In the genomic region with DNA sequence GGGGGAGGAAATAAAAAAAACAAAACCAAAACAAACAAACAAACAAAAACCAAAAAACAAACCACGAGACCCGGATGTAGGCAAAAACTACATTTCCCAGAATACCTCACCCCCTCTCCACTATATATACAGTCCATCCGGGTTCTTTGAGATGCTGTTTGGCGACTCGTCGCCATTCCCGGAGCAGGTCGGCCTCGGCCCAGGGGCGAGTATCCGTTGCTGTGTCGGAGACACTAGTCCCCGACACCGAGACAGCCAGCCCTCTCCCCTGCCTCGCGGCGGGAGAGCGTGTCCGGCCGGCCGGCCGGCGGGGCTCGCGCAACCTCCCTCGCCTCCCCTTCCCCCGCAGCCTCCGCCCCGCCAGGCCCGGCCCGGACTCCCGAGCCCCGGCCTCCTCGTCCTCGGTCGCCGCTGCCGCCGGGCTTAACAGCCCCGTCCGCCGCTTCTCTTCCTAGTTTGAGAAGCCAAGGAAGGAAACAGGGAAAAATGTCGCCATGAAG, we compare ENCODE assay signal across 8 cellular contexts. TPM values are rescaled to one million over a fixed set of nuclear protein-coding genes. Genes with fewer than 3 reads are reported as not detected.
DNase-seq lines count a peak whose midpoint lies in the region; ATAC-seq and TF ChIP-seq lines count a peak whose summit lies in the region.

TSS of gene RNF10 (plus strand) at position 154 of the 500 bp plus-strand sequence. CDS start 456 bp downstream, outside the sequence.

- peaks cover 9% of the 10 kb centered on the region for H3K79me1 ChIP-seq in trophoblast cell (ENCODE audit: low read length)

- H3K4me3 ChIP-seq in heart right ventricle (peak within 1 kb of the TSS; percentile 50 to 98 (median 92)), trophoblast cell (ENCODE audit: low read depth, low read length) (peak within 1 kb of the TSS; percentile 99)

- peaks cover 0 to 20% (median 0%) of the 10 kb centered on the region in 9 donors for H3K36me3 ChIP-seq in heart right ventricle
- peaks cover 2 to 5% of the 10 kb centered on the region in 2 experiments for H3K36me3 ChIP-seq in trophoblast cell (ENCODE audit: control insufficient read depth in 1 of 2, insufficient read depth in 2 of 2, low read length in 2 of 2)

- peak within 1 kb of the TSS; percentile 82 for H4K8ac ChIP-seq in trophoblast cell (ENCODE audit: low read depth, low read length)

- ATAC-seq in HG02678 (IDR thresholded peaks at IDR 0.05; ENCODE audit: unreplicated experiment) (peak; percentile 68), heart right ventricle (peak; percentile 64 to 85 (median 79))

- H3K27me3 Mint-ChIP-seq in T-helper 1 cell treated with Interleukin-12 subunit alpha and Interleukin-12 subunit beta and Interleukin-4 antibody, amounts not matched to agents 30 μg/mL and 1 μg/mL, for 36 hours (ENCODE audit: low read depth): no peaks in the 10 kb centered on the region
- H3K27me3 Mint-ChIP-seq in type B pancreatic cell: no peaks in the 10 kb centered on the region

- CTCF ChIA-PET in GM10248 (lab: Yijun Ruan, JAX): no interaction called here

- H3K36me3 Mint-ChIP-seq in T-helper 1 cell treated with Interleukin-12 subunit alpha and Interleukin-12 subunit beta and Interleukin-4 antibody, amounts not matched to agents 30 μg/mL and 1 μg/mL, for 36 hours (ENCODE audit: low read depth): peaks cover 20% of the 10 kb centered on the region
- peaks cover 6% of the 10 kb centered on the region for H3K36me3 Mint-ChIP-seq in type B pancreatic cell

- H3K4me1 ChIP-seq in heart right ventricle: peaks cover 11 to 56% (median 46%) of the 10 kb centered on the region in 9 donors
- peaks cover 6% of the 10 kb centered on the region in 2 experiments for H3K4me1 ChIP-seq in trophoblast cell (ENCODE audit: control insufficient read depth in 1 of 2, insufficient read depth in 2 of 2, low read length in 2 of 2)

- H3K18ac ChIP-seq in trophoblast cell (ENCODE audit: low read length): peak within 1 kb of the TSS; percentile 86

- peak within 1 kb of the TSS; percentile 89 for H2AFZ ChIP-seq in trophoblast cell (ENCODE audit: insufficient read depth, low read length, poor library complexity)

- H2BK5ac ChIP-seq in trophoblast cell (ENCODE audit: low read depth, low read length, poor library complexity): peak within 1 kb of the TSS; percentile 72

- no peak within 1 kb of the TSS for H3K23ac ChIP-seq in trophoblast cell (ENCODE audit: low read length)

- H3K27me3 ChIP-seq in heart right ventricle: no peaks in the 10 kb centered on the region
- H3K27me3 ChIP-seq in trophoblast cell (ENCODE audit: insufficient read depth, low read length): no peaks in the 10 kb centered on the region

- TF ChIP-seq CTCF in GM10248 (IDR thresholded peaks at IDR 0.05; ENCODE audit: control extremely low read depth, extremely low read depth, low read depth, missing control alignments): no peak
- no peak for TF ChIP-seq CTCF in heart right ventricle (IDR thresholded peaks at IDR 0.05)
- no peak for TF ChIP-seq CTCF in type B pancreatic cell (conservative IDR thresholded peaks at IDR 0.05)

- H3K4me3 Mint-ChIP-seq in T-helper 1 cell treated with Interleukin-12 subunit alpha and Interleukin-12 subunit beta and Interleukin-4 antibody, amounts not matched to agents 30 μg/mL and 1 μg/mL, for 36 hours: peak within 1 kb of the TSS; percentile 87
- H3K4me3 Mint-ChIP-seq in type B pancreatic cell: peak within 1 kb of the TSS; percentile 94

- intact Hi-C loops in heart right ventricle (cut with DNase I): no loop called here

- peak within 1 kb of the TSS; percentile 83 for H3K14ac ChIP-seq in trophoblast cell (ENCODE audit: low read length)

- H2AK5ac ChIP-seq in trophoblast cell (ENCODE audit: low read length): peak within 1 kb of the TSS; percentile 58

- 0 to 1% methylated on average over 37 to 43 of the region's 43 CpGs for WGBS in heart right ventricle, 2 donors
- no CpG with 5 or more reads among the region's 43 CpGs for WGBS in trophoblast cell (ENCODE audit: extremely low coverage, insufficient coverage, insufficient read length)

- peak within 1 kb of the TSS; percentile 89 for H3K4ac ChIP-seq in trophoblast cell (ENCODE audit: low read depth, low read length)

- H2BK12ac ChIP-seq in trophoblast cell (ENCODE audit: low read length): peak within 1 kb of the TSS; percentile 50

- H3K9ac ChIP-seq in trophoblast cell (ENCODE audit: low read length): peak within 1 kb of the TSS; percentile 99

- no peaks in the 10 kb centered on the region for H3K9me3 Mint-ChIP-seq in T-helper 1 cell treated with Interleukin-12 subunit alpha and Interleukin-12 subunit beta and Interleukin-4 antibody, amounts not matched to agents 30 μg/mL and 1 μg/mL, for 36 hours
- H3K9me3 Mint-ChIP-seq in type B pancreatic cell: no peaks in the 10 kb centered on the region

- H3K4me1 Mint-ChIP-seq in T-helper 1 cell treated with Interleukin-12 subunit alpha and Interleukin-12 subunit beta and Interleukin-4 antibody, amounts not matched to agents 30 μg/mL and 1 μg/mL, for 36 hours (ENCODE audit: low read depth): peaks cover 52% of the 10 kb centered on the region
- H3K4me1 Mint-ChIP-seq in type B pancreatic cell (ENCODE audit: unreplicated experiment): peaks cover 41% of the 10 kb centered on the region

- peak within 1 kb of the TSS; percentile 92 for H3K27ac Mint-ChIP-seq in T-helper 1 cell treated with Interleukin-12 subunit alpha and Interleukin-12 subunit beta and Interleukin-4 antibody, amounts not matched to agents 30 μg/mL and 1 μg/mL, for 36 hours
- peak within 1 kb of the TSS; percentile 92 for H3K27ac Mint-ChIP-seq in type B pancreatic cell

- peak within 1 kb of the TSS; percentile 75 for H4K12ac ChIP-seq in trophoblast cell (ENCODE audit: low read depth, low read length)

- peak within 1 kb of the TSS; percentile 61 for H3K4me2 ChIP-seq in trophoblast cell (ENCODE audit: low read length)

- H3K79me2 ChIP-seq in trophoblast cell (ENCODE audit: control insufficient read depth, insufficient read depth, low read length, poor library complexity): peaks cover 20% of the 10 kb centered on the region

- POLR2A ChIA-PET in GM10248 (lab: Yijun Ruan, JAX): interaction anchor here (0.7 kb wide), 1 partner anchor 16 kb away, joined by 3 read pairs; no protein-coding TSS in a partner anchor

- H2BK120ac ChIP-seq in trophoblast cell (ENCODE audit: insufficient read depth, low read length, poor library complexity): peak within 1 kb of the TSS; percentile 67

- H3K9me3 ChIP-seq in heart right ventricle: no peaks in the 10 kb centered on the region
- no peaks in the 10 kb centered on the region for H3K9me3 ChIP-seq in trophoblast cell (ENCODE audit: insufficient read depth, low read depth, low read length)

- DNase-seq in GM10248 (ENCODE audit: extremely low spot score): peak; percentile 92
- DNase-seq in NCI-H1436 treated with DMSO at 0.1 percent for 48 hours (lab: John Stamatoyannopoulos, UW): peak; percentile 48
- peak; percentile 83 for DNase-seq in amniotic epithelial cell (ENCODE audit: low read depth)
- peak; percentile 77 to 86 for DNase-seq in heart right ventricle
- DNase-seq in trophoblast cell: peak; percentile 77 to 98
- DNase-seq in type B pancreatic cell (ENCODE audit: extremely low spot score, unreplicated experiment): peak; percentile 79

- H3K27ac ChIP-seq in heart right ventricle (peak within 1 kb of the TSS; percentile 71 to 99 (median 95)), trophoblast cell (ENCODE audit: low read depth, low read length) (peak within 1 kb of the TSS; percentile 51)

- H4K91ac ChIP-seq in trophoblast cell (ENCODE audit: low read depth, low read length): peak within 1 kb of the TSS; percentile 86

RNA-seq across cellular contexts. Expression of gene RNF10, which starts in this region (rescaled TPM):
- total RNA-seq in heart right ventricle (100 to 1,000 TPM; 228 to 359 (median 271) TPM), type B pancreatic cell (ENCODE audit: low replicate concordance) (162 and 188 TPM in 2 replicates)
- 100 to 1,000 TPM; 218 to 778 TPM for polyA plus RNA-seq in heart right ventricle
- polyA plus RNA-seq in trophoblast cell (2013): 138 and 143 TPM in 2 replicates

Comparison
In these comparisons a context has a peak if more than half of its experiments do, and no peak if none do; other contexts are left out.
1. Peak in every context shown above with its lines: DNase-seq, ATAC-seq, H3K4me3 ChIP-seq and H3K27ac ChIP-seq.